Comparison of ENCODE assay signal across 11 cellular contexts in genomic region chr12:56991319-56991906, GRCh38. TPM values are rescaled to one million over a fixed set of nuclear protein-coding genes. Genes with fewer than 3 reads are reported as not detected.
DNase-seq lines count a peak whose midpoint lies in the region; ATAC-seq and TF ChIP-seq lines count a peak whose summit lies in the region.
"Had no signal": no experiment of that assay in that cellular context is flagged by ENCODE, and none has a peak within 500 bp of the region (broad histone marks: within the 10 kb centered on the region; RNA-seq: fewer than 3 reads in every experiment).

No MANE protein-coding gene starts in this region.

- no peaks in the 10 kb centered on the region for H3K36me3 Mint-ChIP-seq in activated naive CD8-positive, alpha-beta T cell treated with anti-CD3 and anti-CD28 coated beads, Interleukin-2, amount 10 ng/mL, durations not matched to agents 7 days and 5 days
- no peaks in the 10 kb centered on the region for H3K36me3 Mint-ChIP-seq in activated naive CD8-positive, alpha-beta T cell treated with anti-CD3 and anti-CD28 coated beads for 36 hours
- H3K36me3 Mint-ChIP-seq in activated T-helper 1 cell treated with anti-CD3 and anti-CD28 coated beads, Interleukin-12 subunit alpha, Interleukin-12 subunit beta, Interleukin-2, Interleukin-4 antibody, amounts not matched to agents 30 ng/mL and 10 ng/mL and 1 ng/mL, durations not matched to agents 14 hours and 24 hours and 36 hours (ENCODE audit: low read depth), result no peaks in the 10 kb centered on the region

- intact Hi-C loops in activated T-helper 1 cell treated with anti-CD3 and anti-CD28 coated beads, Interleukin-12 subunit alpha, Interleukin-12 subunit beta, Interleukin-2, Interleukin-4 antibody, amounts not matched to agents 30 ng/mL and 10 ng/mL and 1 ng/mL, durations not matched to agents 14 hours and 24 hours and 36 hours (cut with micrococcal nuclease), result no loop called here
- intact Hi-C loops in vagina (cut with DNase I), result loop anchor here (5.0 kb wide), 1 partner anchor 224 kb away; no protein-coding TSS in a partner anchor
- intact Hi-C loops in PC-3 (cut with micrococcal nuclease), result no loop called here

- H3K27me3 ChIP-seq in vagina (no peaks in the 10 kb centered on the region), PC-3 (ENCODE audit: low read length) (no peaks in the 10 kb centered on the region)

- no peak for ATAC-seq in activated naive CD8-positive, alpha-beta T cell treated with anti-CD3 and anti-CD28 coated beads, Interleukin-2, amount 10 ng/mL, durations not matched to agents 7 days and 5 days (ENCODE audit: low read depth)
- ATAC-seq in GM21786 (IDR thresholded peaks at IDR 0.05; ENCODE audit: unreplicated experiment), result no peak
- no peak for ATAC-seq in PC-3

- TF ChIP-seq CTCF in vagina (IDR thresholded peaks at IDR 0.05) (no peak), PC-3 (conservative IDR thresholded peaks at IDR 0.05; ENCODE audit: low read depth, low read length) (no peak)

- H3K4me3 ChIP-seq in vagina (no peak overlapping the region), PC-3 (ENCODE audit: low read length) (no peak overlapping the region)

- no peaks in the 10 kb centered on the region for H3K79me2 ChIP-seq in PC-3 (ENCODE audit: low read length)

- POLR2A ChIA-PET in activated naive CD8-positive, alpha-beta T cell treated with anti-CD3 and anti-CD28 coated beads, Interleukin-2, amount 10 ng/mL, durations not matched to agents 7 days and 5 days (lab: Charles Lee), result no interaction called here
- POLR2A ChIA-PET in PC-3 (lab: Charles Lee; ENCODE audit: unreplicated experiment), result no interaction called here

- H3K27ac Mint-ChIP-seq in activated naive CD8-positive, alpha-beta T cell treated with anti-CD3 and anti-CD28 coated beads, Interleukin-2, amount 10 ng/mL, durations not matched to agents 7 days and 5 days, result peak overlapping the region; percentile 11
- H3K27ac Mint-ChIP-seq in activated naive CD8-positive, alpha-beta T cell treated with anti-CD3 and anti-CD28 coated beads for 36 hours, result no peak overlapping the region
- H3K27ac Mint-ChIP-seq in activated T-helper 1 cell treated with anti-CD3 and anti-CD28 coated beads, Interleukin-12 subunit alpha, Interleukin-12 subunit beta, Interleukin-2, Interleukin-4 antibody, amounts not matched to agents 30 ng/mL and 10 ng/mL and 1 ng/mL, durations not matched to agents 14 hours and 24 hours and 36 hours, result peak overlapping the region; percentile 66

- peaks cover 30% of the 10 kb centered on the region for H3K4me1 ChIP-seq in vagina
- peaks cover 10% of the 10 kb centered on the region for H3K4me1 ChIP-seq in PC-3 (ENCODE audit: insufficient read depth, low read length)

- H3K9me2 ChIP-seq in PC-3 (replicated peaks; ENCODE audit: low read length), result no peaks in the 10 kb centered on the region

- H3K27ac ChIP-seq in vagina, result peak overlapping the region; percentile 17
- H3K27ac ChIP-seq in PC-3 (ENCODE audit: low read length), result no peak overlapping the region

- H3K4me3 Mint-ChIP-seq in activated naive CD8-positive, alpha-beta T cell treated with anti-CD3 and anti-CD28 coated beads, Interleukin-2, amount 10 ng/mL, durations not matched to agents 7 days and 5 days, result no peak overlapping the region
- H3K4me3 Mint-ChIP-seq in activated naive CD8-positive, alpha-beta T cell treated with anti-CD3 and anti-CD28 coated beads for 36 hours, result no peak overlapping the region
- no peak overlapping the region for H3K4me3 Mint-ChIP-seq in activated T-helper 1 cell treated with anti-CD3 and anti-CD28 coated beads, Interleukin-12 subunit alpha, Interleukin-12 subunit beta, Interleukin-2, Interleukin-4 antibody, amounts not matched to agents 30 ng/mL and 10 ng/mL and 1 ng/mL, durations not matched to agents 14 hours and 24 hours and 36 hours
- H3K4me3 Mint-ChIP-seq: neural crest cell had no signal

- BruUV-seq in PC-3 (replicated peaks; lab: Mats Ljungman, UMichigan), result no TSS peak

- no peak for DNase-seq in activated naive CD8-positive, alpha-beta T cell treated with anti-CD3 and anti-CD28 coated beads, Interleukin-2, amount 10 ng/mL, durations not matched to agents 7 days and 5 days
- no peak for DNase-seq in activated naive CD8-positive, alpha-beta T cell treated with anti-CD3 and anti-CD28 coated beads for 36 hours
- DNase-seq in activated T-helper 1 cell treated with anti-CD3 and anti-CD28 coated beads, Interleukin-12 subunit alpha, Interleukin-12 subunit beta, Interleukin-2, Interleukin-4 antibody, amounts not matched to agents 30 ng/mL and 10 ng/mL and 1 ng/mL, durations not matched to agents 14 hours and 24 hours and 36 hours (ENCODE audit: low spot score), result no peak
- DNase-seq in kidney tubule cell (ENCODE audit: low spot score), result peak; percentile 17
- DNase-seq in vagina (ENCODE audit: extremely low spot score in 2 of 2), result peak; percentile 70 to 83
- DNase-seq in PC-3, result no peak
- DNase-seq in iPS-NIHi11 (ENCODE audit: low spot score), result no peak
- DNase-seq: foreskin melanocyte, NCI-H524 had no signal

- H3K36me3 ChIP-seq in vagina (no peaks in the 10 kb centered on the region), PC-3 (ENCODE audit: low read depth, low read length) (no peaks in the 10 kb centered on the region)

- CTCF ChIA-PET in PC-3 (lab: Charles Lee), result no interaction called here

- H3F3A ChIP-seq in PC-3 (ENCODE audit: low read length, unreplicated experiment), result no peaks in the 10 kb centered on the region

- no peak overlapping the region for H3K9ac ChIP-seq in PC-3 (ENCODE audit: low read length)

- no peaks in the 10 kb centered on the region for H3K9me3 ChIP-seq in vagina
- H3K9me3 ChIP-seq in PC-3 (ENCODE audit: low read length), result no peaks in the 10 kb centered on the region

- no peaks in the 10 kb centered on the region for H3K9me3 Mint-ChIP-seq in activated naive CD8-positive, alpha-beta T cell treated with anti-CD3 and anti-CD28 coated beads, Interleukin-2, amount 10 ng/mL, durations not matched to agents 7 days and 5 days
- no peaks in the 10 kb centered on the region for H3K9me3 Mint-ChIP-seq in activated naive CD8-positive, alpha-beta T cell treated with anti-CD3 and anti-CD28 coated beads for 36 hours
- H3K9me3 Mint-ChIP-seq in activated T-helper 1 cell treated with anti-CD3 and anti-CD28 coated beads, Interleukin-12 subunit alpha, Interleukin-12 subunit beta, Interleukin-2, Interleukin-4 antibody, amounts not matched to agents 30 ng/mL and 10 ng/mL and 1 ng/mL, durations not matched to agents 14 hours and 24 hours and 36 hours, result no peaks in the 10 kb centered on the region
- H3K9me3 Mint-ChIP-seq: neural crest cell had no signal

- H3K4me1 Mint-ChIP-seq in activated naive CD8-positive, alpha-beta T cell treated with anti-CD3 and anti-CD28 coated beads, Interleukin-2, amount 10 ng/mL, durations not matched to agents 7 days and 5 days, result peaks cover 14% of the 10 kb centered on the region
- H3K4me1 Mint-ChIP-seq in activated naive CD8-positive, alpha-beta T cell treated with anti-CD3 and anti-CD28 coated beads for 36 hours, result peaks cover 10% of the 10 kb centered on the region
- peaks cover 23% of the 10 kb centered on the region for H3K4me1 Mint-ChIP-seq in activated T-helper 1 cell treated with anti-CD3 and anti-CD28 coated beads, Interleukin-12 subunit alpha, Interleukin-12 subunit beta, Interleukin-2, Interleukin-4 antibody, amounts not matched to agents 30 ng/mL and 10 ng/mL and 1 ng/mL, durations not matched to agents 14 hours and 24 hours and 36 hours (ENCODE audit: low read depth)
- H3K4me1 Mint-ChIP-seq: neural crest cell had no signal

- no peak for TF ChIP-seq POLR2A in vagina (IDR thresholded peaks at IDR 0.05)

- H4K20me1 ChIP-seq in PC-3 (ENCODE audit: low read length), result no peaks in the 10 kb centered on the region

- no peak overlapping the region for H3K4me2 ChIP-seq in PC-3 (ENCODE audit: low read length)

- H2AFZ ChIP-seq in PC-3 (ENCODE audit: low read length), result no peak overlapping the region

- H3K27me3 Mint-ChIP-seq in activated naive CD8-positive, alpha-beta T cell treated with anti-CD3 and anti-CD28 coated beads, Interleukin-2, amount 10 ng/mL, durations not matched to agents 7 days and 5 days, result peaks cover 8% of the 10 kb centered on the region
- no peaks in the 10 kb centered on the region for H3K27me3 Mint-ChIP-seq in activated naive CD8-positive, alpha-beta T cell treated with anti-CD3 and anti-CD28 coated beads for 36 hours
- peaks cover 3% of the 10 kb centered on the region for H3K27me3 Mint-ChIP-seq in activated T-helper 1 cell treated with anti-CD3 and anti-CD28 coated beads, Interleukin-12 subunit alpha, Interleukin-12 subunit beta, Interleukin-2, Interleukin-4 antibody, amounts not matched to agents 30 ng/mL and 10 ng/mL and 1 ng/mL, durations not matched to agents 14 hours and 24 hours and 36 hours (ENCODE audit: insufficient read depth)

RNA-seq across cellular contexts. Expression of gene ZBTB39, which starts 14.9 kb away (rescaled TPM):
- total RNA-seq in activated naive CD8-positive, alpha-beta T cell treated with anti-CD3 and anti-CD28 coated beads, Interleukin-2, amount 10 ng/mL, durations not matched to agents 7 days and 5 days, result 10 to 100 TPM; 11.3 TPM
- total RNA-seq in activated naive CD8-positive, alpha-beta T cell treated with anti-CD3 and anti-CD28 coated beads for 36 hours, result 1 to 10 TPM; 7.0 to 7.2 TPM
- total RNA-seq in activated T-helper 1 cell treated with anti-CD3 and anti-CD28 coated beads, Interleukin-12 subunit alpha, Interleukin-12 subunit beta, Interleukin-2, Interleukin-4 antibody, amounts not matched to agents 30 ng/mL and 10 ng/mL and 1 ng/mL, durations not matched to agents 14 hours and 24 hours and 36 hours, result 10.3 and 11.2 TPM in 2 replicates
- total RNA-seq in vagina (6.1 TPM), PC-3 (2014; rRNA removed) (3.6 and 4.8 TPM in 2 replicates)

RNA-seq across cellular contexts. Expression of gene TAC3, which starts 24.9 kb away (rescaled TPM):
- under 1 TPM; 0.34 to 0.53 TPM for total RNA-seq in activated naive CD8-positive, alpha-beta T cell treated with anti-CD3 and anti-CD28 coated beads, Interleukin-2, amount 10 ng/mL, durations not matched to agents 7 days and 5 days
- under 1 TPM; 0.31 to 0.32 TPM for total RNA-seq in activated naive CD8-positive, alpha-beta T cell treated with anti-CD3 and anti-CD28 coated beads for 36 hours
- total RNA-seq in activated T-helper 1 cell treated with anti-CD3 and anti-CD28 coated beads, Interleukin-12 subunit alpha, Interleukin-12 subunit beta, Interleukin-2, Interleukin-4 antibody, amounts not matched to agents 30 ng/mL and 10 ng/mL and 1 ng/mL, durations not matched to agents 14 hours and 24 hours and 36 hours, result 0.34 TPM in 1 of 2 replicates, not detected in the other
- not detected for total RNA-seq in vagina
- not detected in 2 replicates for total RNA-seq in PC-3 (2014; rRNA removed)

RNA-seq across cellular contexts. Expression of gene RDH16, which starts 34.0 kb away (rescaled TPM):
- total RNA-seq in activated naive CD8-positive, alpha-beta T cell treated with anti-CD3 and anti-CD28 coated beads, Interleukin-2, amount 10 ng/mL, durations not matched to agents 7 days and 5 days, result under 1 TPM; 0.62 to 0.69 TPM
- under 1 TPM; 0.10 to 0.12 TPM for total RNA-seq in activated naive CD8-positive, alpha-beta T cell treated with anti-CD3 and anti-CD28 coated beads for 36 hours
- total RNA-seq in activated T-helper 1 cell treated with anti-CD3 and anti-CD28 coated beads, Interleukin-12 subunit alpha, Interleukin-12 subunit beta, Interleukin-2, Interleukin-4 antibody, amounts not matched to agents 30 ng/mL and 10 ng/mL and 1 ng/mL, durations not matched to agents 14 hours and 24 hours and 36 hours, result 0.23 and 0.29 TPM in 2 replicates
- total RNA-seq in vagina (2.9 TPM), PC-3 (2014; rRNA removed) (0.73 and 0.86 TPM in 2 replicates)

RNA-seq across cellular contexts. Expression of gene SDR9C7, which starts 57.2 kb away (rescaled TPM):
- total RNA-seq in activated naive CD8-positive, alpha-beta T cell treated with anti-CD3 and anti-CD28 coated beads, Interleukin-2, amount 10 ng/mL, durations not matched to agents 7 days and 5 days, result not detected
- not detected for total RNA-seq in activated naive CD8-positive, alpha-beta T cell treated with anti-CD3 and anti-CD28 coated beads for 36 hours
- total RNA-seq in activated T-helper 1 cell treated with anti-CD3 and anti-CD28 coated beads, Interleukin-12 subunit alpha, Interleukin-12 subunit beta, Interleukin-2, Interleukin-4 antibody, amounts not matched to agents 30 ng/mL and 10 ng/mL and 1 ng/mL, durations not matched to agents 14 hours and 24 hours and 36 hours, result not detected in 2 replicates
- total RNA-seq in vagina (11.0 TPM), PC-3 (2014; rRNA removed) (not detected in 2 replicates)
- total RNA-seq: neural crest cell had no signal

RNA-seq across cellular contexts. Expression of gene MYO1A, which starts 58.5 kb away (rescaled TPM):
- 1 to 10 TPM; 1.2 to 2.1 TPM for total RNA-seq in activated naive CD8-positive, alpha-beta T cell treated with anti-CD3 and anti-CD28 coated beads, Interleukin-2, amount 10 ng/mL, durations not matched to agents 7 days and 5 days
- 1 to 10 TPM; 1.3 to 1.4 TPM for total RNA-seq in activated naive CD8-positive, alpha-beta T cell treated with anti-CD3 and anti-CD28 coated beads for 36 hours
- total RNA-seq in activated T-helper 1 cell treated with anti-CD3 and anti-CD28 coated beads, Interleukin-12 subunit alpha, Interleukin-12 subunit beta, Interleukin-2, Interleukin-4 antibody, amounts not matched to agents 30 ng/mL and 10 ng/mL and 1 ng/mL, durations not matched to agents 14 hours and 24 hours and 36 hours, result 1.1 and 2.6 TPM in 2 replicates
- total RNA-seq in vagina (1.2 TPM), PC-3 (2014; rRNA removed) (0.17 TPM in 1 of 2 replicates, not detected in the other)

Comparison
In these comparisons a context has a peak if more than half of its experiments do, and no peak if none do; other contexts are left out.
1. DNase-seq: peak in kidney tubule cell (single experiment) and vagina (2 of 2); none in activated naive CD8-positive, alpha-beta T cell treated with anti-CD3 and anti-CD28 coated beads, Interleukin-2, amount 10 ng/mL, durations not matched to agents 7 days and 5 days (single experiment), activated naive CD8-positive, alpha-beta T cell treated with anti-CD3 and anti-CD28 coated beads for 36 hours (single experiment), activated T-helper 1 cell treated with anti-CD3 and anti-CD28 coated beads, Interleukin-12 subunit alpha, Interleukin-12 subunit beta, Interleukin-2, Interleukin-4 antibody, amounts not matched to agents 30 ng/mL and 10 ng/mL and 1 ng/mL, durations not matched to agents 14 hours and 24 hours and 36 hours (single experiment), PC-3 (single experiment) and iPS-NIHi11 (single experiment).